Comparison of ENCODE assay signal across 24 cellular contexts in genomic region chr19:50850738-50851137, GRCh38. TPM values are rescaled to one million over a fixed set of nuclear protein-coding genes. Genes with fewer than 3 reads are reported as not detected.
"Had no signal": no experiment of that assay in that cellular context is flagged by ENCODE, and none has a peak within 500 bp of the region (broad histone marks: within the 10 kb centered on the region; RNA-seq: fewer than 3 reads in every experiment).

No MANE protein-coding gene starts in this region.

- H3K4me3 ChIP-seq: K562, MG63 had no signal

- FAIRE-seq: HTR-8/SVneo, K562, RCC 7860 had no signal

- DNase-seq: Kasumi-1, MG63, NCI-H1092 treated with DMSO at 0.1 percent for 48 hours, NCI-H1436, NCI-H187, NCI-H2029, NCI-H2081 treated with DMSO at 0.1 percent for 48 hours, NCI-H226, NCI-H446, NCI-H510A, NCI-H524 treated with DMSO at 0.1 percent for 48 hours, NCI-H69, NCI-H774, RPMI8226, SHP77, T-helper 1 cell had no signal

- ATAC-seq: K562, SK-N-SH treated with all-trans-retinoic acid at 6 μM for 48 hours had no signal

- H3K4me3 Mint-ChIP-seq: IgD-negative memory B cell had no signal

- H3K27ac ChIP-seq: HL-60, KMS-11 had no signal

- H3K27ac Mint-ChIP-seq: IgD-negative memory B cell had no signal

- H3K4me2 ChIP-seq: KMS-11 had no signal

- H3K9me3 ChIP-seq: MG63 had no signal

RNA-seq across cellular contexts. Expression of gene KLK3, which starts 4.0 kb away (rescaled TPM):
- total RNA-seq: K562, SK-MEL-5 had no signal
- polyA plus RNA-seq: IgD-negative memory B cell, K562 had no signal

RNA-seq across cellular contexts. Expression of gene KLK15, which starts 17.4 kb away (rescaled TPM):
- total RNA-seq: K562, SK-MEL-5 had no signal
- polyA plus RNA-seq: IgD-negative memory B cell, K562 had no signal

RNA-seq across cellular contexts. Expression of gene KLK2, which starts 22.5 kb away (rescaled TPM):
- polyA plus RNA-seq: IgD-negative memory B cell had no signal

RNA-seq across cellular contexts. Expression of gene KLK1, which starts 27.2 kb away (rescaled TPM):
- total RNA-seq: SK-MEL-5 had no signal
